In genomic region chr20:37992802-37993538, GRCh38 we compare ENCODE assay signal across 1 cellular context.
TF ChIP-seq lines count a peak whose summit lies in the region.

No MANE protein-coding gene starts in this region.

TF ChIP-seq in HCT116, 20 proteins besides CTCF, POLR2A, EP300 and RAD21 (continued from another document):
- TF ChIP-seq REST (IDR thresholded peaks at IDR 0.05; ENCODE audit: low read depth) (no peak), ZBTB33 (IDR thresholded peaks at IDR 0.05; ENCODE audit: extremely low read depth, insufficient replicate concordance, low read length) (no peak), CEBPB (IDR thresholded peaks at IDR 0.05; ENCODE audit: low read depth) (no peak), ZNF274 (IDR thresholded peaks at IDR 0.05; ENCODE audit: low read depth, low read length) (no peak), EZH2 (IDR thresholded peaks at IDR 0.05) (no peak), SP1 (IDR thresholded peaks at IDR 0.05; ENCODE audit: low read depth) (no peak), SRF (IDR thresholded peaks at IDR 0.05; ENCODE audit: low read depth) (no peak), EGR1 (IDR thresholded peaks at IDR 0.05; ENCODE audit: low read depth) (no peak), ELF1 (IDR thresholded peaks at IDR 0.05; ENCODE audit: borderline replicate concordance, low read depth) (no peak), FOSL1 (IDR thresholded peaks at IDR 0.05; ENCODE audit: low read depth) (no peak), SIN3A (IDR thresholded peaks at IDR 0.05; ENCODE audit: low read depth) (no peak), EZH2phosphoT487 (IDR thresholded peaks at IDR 0.05; ENCODE audit: borderline replicate concordance) (no peak), YY1 (IDR thresholded peaks at IDR 0.05; ENCODE audit: extremely low read depth, insufficient replicate concordance, low read depth, low read length) (no peak), TCF7L2 (IDR thresholded peaks at IDR 0.05; ENCODE audit: borderline replicate concordance, extremely low read depth, insufficient read depth, insufficient read length) (no peak), CBX3 (IDR thresholded peaks at IDR 0.05; ENCODE audit: low read depth) (no peak), ZFX (IDR thresholded peaks at IDR 0.05) (no peak)
